In genomic region chr3:71172951-71173350, GRCh38 we compare ENCODE assay signal across 13 cellular contexts.
DNase-seq lines count a peak whose midpoint lies in the region; ATAC-seq, FAIRE-seq and TF ChIP-seq lines count a peak whose summit lies in the region.
"Had no signal": no experiment of that assay in that cellular context is flagged by ENCODE, and none has a peak within 500 bp of the region (broad histone marks: within the 10 kb centered on the region; RNA-seq: fewer than 3 reads in every experiment).

No MANE protein-coding gene starts in this region.

- H3T11ph ChIP-seq in H9 (ENCODE audit: low read length) = no peak overlapping the region

- H2BK120ac ChIP-seq in H9 (ENCODE audit: low read depth, low read length, poor library complexity, severe bottlenecking) = no peak overlapping the region

- no peak overlapping the region for H4K91ac ChIP-seq in H9 (ENCODE audit: insufficient read length, low read depth, low read length)

- no peak overlapping the region for H2AFZ ChIP-seq in H9 (ENCODE audit: low read length)

- no peaks in the 10 kb centered on the region for H3K36me3 ChIP-seq in BE2C
- H3K36me3 ChIP-seq: BLaER1 treated with 17β-estradiol and CSF1 and Interleukin-3, amounts not matched to agents 10 nM and 100 nM; MG63 had no signal

- H3K4me1 Mint-ChIP-seq in H9 (peaks cover 29 to 46% of the 10 kb centered on the region in 2 experiments), nephron progenitor cell (peaks cover 90% of the 10 kb centered on the region)

- H3K27ac Mint-ChIP-seq in H9 = peak overlapping the region in 2 of 3 experiments; percentile 23 to 82; a peak in 3 of 7 replicates
- H3K27ac Mint-ChIP-seq in nephron progenitor cell = peak overlapping the region; percentile 76

- no peaks in the 10 kb centered on the region for H3K79me1 ChIP-seq in H9 (ENCODE audit: insufficient read depth, low read depth, low read length, poor library complexity, severe bottlenecking)

- no peak overlapping the region for H3K4me2 ChIP-seq in H9 (ENCODE audit: insufficient read depth, insufficient read length, low read length)

- H4K20me1 ChIP-seq in H9 (ENCODE audit: control insufficient read depth, insufficient read depth, insufficient read length) = no peaks in the 10 kb centered on the region
- H4K20me1 ChIP-seq: BLaER1 treated with 17β-estradiol and CSF1 and Interleukin-3, amounts not matched to agents 10 nM and 100 nM had no signal

- H4K5ac ChIP-seq in H9 (ENCODE audit: insufficient read length, low read depth, low read length) = no peak overlapping the region

- no peak overlapping the region for H3K14ac ChIP-seq in H9 (ENCODE audit: insufficient read depth, low read length)

- H3K36me3 Mint-ChIP-seq in H9 (ENCODE audit: insufficient read depth in 1 of 3, low read depth in 3 of 3) (peaks cover 0 to 4% (median 0%) of the 10 kb centered on the region in 3 experiments; a peak in 3 of 7 replicates), nephron progenitor cell (ENCODE audit: low read depth) (peaks cover 27% of the 10 kb centered on the region)

- no peak overlapping the region for H3K56ac ChIP-seq in H9 (ENCODE audit: insufficient read length, low read depth, low read length)

- H3K27me3 Mint-ChIP-seq in H9 (ENCODE audit: low read depth) (no peaks in the 10 kb centered on the region), nephron progenitor cell (ENCODE audit: low read depth, poor library complexity) (peaks cover 3% of the 10 kb centered on the region)

- H2BK12ac ChIP-seq in H9 (ENCODE audit: insufficient read length, low read depth, low read length) = no peak overlapping the region

- no peak overlapping the region for H3K23ac ChIP-seq in H9 (ENCODE audit: insufficient read length, low read depth, low read length)

- CTCF ChIA-PET in AG04450 (lab: Charles Lee) = interaction anchor here (1.6 kb wide), 1 partner anchor 413 kb away, joined by 5 read pairs; no protein-coding TSS in a partner anchor

- H2BK5ac ChIP-seq in H9 (ENCODE audit: insufficient read length, low read length) = no peak overlapping the region

- H3K9me3 Mint-ChIP-seq in H9 = no peaks in the 10 kb centered on the region
- peaks cover 4% of the 10 kb centered on the region for H3K9me3 Mint-ChIP-seq in nephron progenitor cell

- no peak overlapping the region for H2AK5ac ChIP-seq in H9 (ENCODE audit: insufficient read length, low read length)

- DNase-seq in AG04450 (ENCODE audit: low read depth, low spot score) (peak; percentile 45), H9 (no peak), fibroblast of gingiva (ENCODE audit: low read depth) (peak; percentile 91), nephron progenitor cell (no peak), GM19239 (ENCODE audit: insufficient read length, low spot score) (no peak), BE2C (no peak), activated gamma-delta T cell treated with Interleukin-2 at 50 U/mL for 16 hours (no peak)
- DNase-seq: MG63; NCI-H748 treated with DMSO at 0.1 percent for 48 hours; stimulated activated naive CD4-positive, alpha-beta T cell treated with Interleukin-2 at 50 U/mL for 16 hours had no signal

- H3K4me3 ChIP-seq in AG04450 (ENCODE audit: low read depth, low read length) = no peak overlapping the region
- no peak overlapping the region for H3K4me3 ChIP-seq in BE2C (ENCODE audit: low read depth, low read length)
- H3K4me3 ChIP-seq: BLaER1 treated with 17β-estradiol and CSF1 and Interleukin-3, amounts not matched to agents 10 nM and 100 nM; MG63 had no signal

- POLR2A ChIA-PET in AG04450 (lab: Yijun Ruan, JAX) = no interaction called here

- H2BK20ac ChIP-seq in H9 (ENCODE audit: low read depth, low read length, poor library complexity, severe bottlenecking) = no peak overlapping the region

- no peaks in the 10 kb centered on the region for H3K23me2 ChIP-seq in H9 (ENCODE audit: insufficient read length, low read depth, low read length, poor library complexity, severe bottlenecking)

- TF ChIP-seq CTCF in AG04450 (IDR thresholded peaks at IDR 0.05; ENCODE audit: low read depth, low read length) (no peak), H9 (conservative IDR thresholded peaks at IDR 0.05) (no peak), nephron progenitor cell (IDR thresholded peaks at IDR 0.05) (no peak), BE2C (IDR thresholded peaks at IDR 0.05; ENCODE audit: low read depth, low read length) (no peak)

- H3K27ac ChIP-seq in AG04450 (ENCODE audit: low read depth, low read length) = peak overlapping the region; percentile 43
- H3K27ac ChIP-seq in H9 (ENCODE audit: insufficient read length, low read depth, low read length) = no peak overlapping the region
- H3K27ac ChIP-seq: BLaER1 treated with 17β-estradiol and CSF1 and Interleukin-3, amounts not matched to agents 10 nM and 100 nM had no signal

- no peaks in the 10 kb centered on the region for H3K4me1 ChIP-seq in H9 (ENCODE audit: insufficient read depth, low read length)
- peaks cover 21% of the 10 kb centered on the region for H3K4me1 ChIP-seq in BE2C

- no CpG with 5 or more reads among the region's 2 CpGs for WGBS in H9 (ENCODE audit: extremely low coverage, insufficient read length, low lambda C conversion rate)

- FAIRE-seq in GM19239 (lab: Jason Lieb, UNC) = no peak
- FAIRE-seq: endometrium had no signal

- H3K79me2 ChIP-seq in H9 (ENCODE audit: insufficient read depth, low read length) = no peaks in the 10 kb centered on the region

- no peak overlapping the region for H4K8ac ChIP-seq in H9 (replicated peaks; ENCODE audit: insufficient read length, low read depth, low read length)

- no peak overlapping the region for H3K9ac ChIP-seq in H9 (ENCODE audit: extremely low read depth, insufficient read length, low read length)
- H3K9ac ChIP-seq: BLaER1 treated with 17β-estradiol and CSF1 and Interleukin-3, amounts not matched to agents 10 nM and 100 nM had no signal

- H3K4me3 Mint-ChIP-seq in H9 (no peak overlapping the region), nephron progenitor cell (no peak overlapping the region)

- H2BK15ac ChIP-seq in H9 (ENCODE audit: low read depth, low read length) = no peak overlapping the region

- no peak overlapping the region for H3K18ac ChIP-seq in H9 (ENCODE audit: insufficient read length, low read depth, low read length)

- no peak overlapping the region for H3K4ac ChIP-seq in H9 (ENCODE audit: low read depth, low read length)

- no peaks in the 10 kb centered on the region for H3K27me3 ChIP-seq in AG04450 (ENCODE audit: control insufficient read depth, insufficient read depth, low read length)
- H3K27me3 ChIP-seq in H9 (ENCODE audit: insufficient read depth, low read length) = no peaks in the 10 kb centered on the region
- H3K27me3 ChIP-seq in BE2C = no peaks in the 10 kb centered on the region
- H3K27me3 ChIP-seq: BLaER1 treated with 17β-estradiol and CSF1 and Interleukin-3, amounts not matched to agents 10 nM and 100 nM; MG63 had no signal

- no peaks in the 10 kb centered on the region for H3K9me3 ChIP-seq in AG04450 (ENCODE audit: control insufficient read depth, insufficient read depth, low read length)
- H3K9me3 ChIP-seq in H9 (ENCODE audit: control insufficient read depth, low read depth, low read length) = no peaks in the 10 kb centered on the region
- H3K9me3 ChIP-seq in BE2C = no peaks in the 10 kb centered on the region
- H3K9me3 ChIP-seq: BLaER1 treated with 17β-estradiol and CSF1 and Interleukin-3, amounts not matched to agents 10 nM and 100 nM; MG63 had no signal

- no peak for ATAC-seq in HG03521 (IDR thresholded peaks at IDR 0.05; ENCODE audit: unreplicated experiment)

Comparison
In these comparisons a context has a peak if more than half of its experiments do, and no peak if none do; other contexts are left out.
1. DNase-seq: peak in AG04450 (single experiment) and fibroblast of gingiva (single experiment); none in H9 (single experiment), nephron progenitor cell (single experiment), GM19239 (single experiment), BE2C (single experiment) and activated gamma-delta T cell treated with Interleukin-2 at 50 U/mL for 16 hours (single experiment).